8 cellular contexts compared by ENCODE assay signal in the genomic region with DNA sequence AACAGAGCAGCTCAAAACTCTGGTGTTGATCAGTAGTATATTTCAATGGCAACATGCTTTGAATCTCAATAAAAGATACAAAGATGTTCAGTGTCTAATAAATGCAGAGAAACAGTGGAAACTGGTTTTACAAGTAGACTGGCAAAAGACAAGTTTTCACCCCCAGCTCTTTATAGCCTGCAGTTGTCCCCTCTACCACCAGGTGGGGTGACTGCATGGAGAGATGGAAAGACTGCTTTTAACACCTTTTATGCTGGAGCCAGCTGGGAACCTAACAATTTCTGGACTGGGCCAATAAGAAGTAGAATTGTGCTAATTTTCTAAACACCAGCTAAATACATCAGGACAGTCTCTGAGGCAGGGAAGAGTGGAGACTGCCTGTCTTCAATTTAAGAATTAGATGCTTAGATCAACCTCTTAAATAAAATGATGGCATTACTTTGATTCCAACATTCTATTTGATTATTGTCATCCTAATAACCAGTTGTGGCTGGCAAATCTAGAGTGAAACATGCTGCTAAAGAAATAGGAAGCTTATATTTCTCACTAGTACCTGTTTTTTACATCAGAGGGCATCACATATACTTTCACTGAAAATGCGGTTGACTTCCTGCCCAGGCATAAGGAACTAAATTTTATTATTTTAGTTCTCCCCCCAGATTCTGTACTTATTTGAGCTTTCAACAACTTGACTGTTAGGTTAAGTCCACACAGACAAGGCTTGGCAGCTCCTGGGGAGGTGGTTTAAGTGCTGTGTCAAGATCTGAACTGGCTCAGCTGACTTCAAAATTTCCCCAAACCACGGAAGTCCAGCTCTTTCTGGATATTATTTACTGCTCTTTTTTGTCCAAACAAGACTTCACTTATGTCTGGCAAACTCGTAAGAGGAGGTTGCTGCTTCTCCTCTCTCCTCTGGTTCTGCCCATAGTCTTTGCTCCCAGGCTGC.
DNase-seq lines count a peak whose midpoint lies in the region; ATAC-seq, FAIRE-seq and TF ChIP-seq lines count a peak whose summit lies in the region.

No MANE protein-coding gene starts in this region.

- peak; percentile 95 for TF ChIP-seq CTCF in Loucy (conservative IDR thresholded peaks at IDR 0.05; ENCODE audit: low read length)
- TF ChIP-seq CTCF in cardiac fibroblast (IDR thresholded peaks at IDR 0.05; ENCODE audit: low read depth, low read length), result peak; percentile 98
- TF ChIP-seq CTCF in kidney (IDR thresholded peaks at IDR 0.05; ENCODE audit: borderline replicate concordance, extremely low read depth, insufficient read depth), result peak; percentile 74

- no peak overlapping the region for H3K9ac ChIP-seq in Loucy (ENCODE audit: low read depth, low read length, poor library complexity, severe bottlenecking)
- no peak overlapping the region for H3K9ac ChIP-seq in kidney (ENCODE audit: low read length in 2 of 2)

- no peaks in the 10 kb centered on the region for H4K20me1 ChIP-seq in Loucy (ENCODE audit: insufficient read depth, low read length, poor library complexity, severe bottlenecking)

- H3K36me3 ChIP-seq in Loucy (ENCODE audit: insufficient read depth, low read length) (no peaks in the 10 kb centered on the region), kidney (ENCODE audit: control insufficient read depth in 1 of 2, insufficient read depth in 2 of 2, low read length in 2 of 2) (no peaks in the 10 kb centered on the region)

- H3K4me2 ChIP-seq in Loucy (ENCODE audit: low read depth, low read length, poor library complexity, severe bottlenecking), result no peak overlapping the region

- ATAC-seq in GM19467 (IDR thresholded peaks at IDR 0.05; ENCODE audit: unreplicated experiment) (peak; percentile 81), SK-N-SH treated with all-trans-retinoic acid at 6 μM for 48 hours (0 out of 3 replicates have a peak, but pooled peaks have one; percentile 28), GM18870 (IDR thresholded peaks at IDR 0.05; ENCODE audit: unreplicated experiment) (no peak)

- H3F3A ChIP-seq in Loucy (ENCODE audit: low read depth), result no peaks in the 10 kb centered on the region

- intact Hi-C loops in kidney (cut with DNase I), result no loop called here

- no peaks in the 10 kb centered on the region for H3K9me2 ChIP-seq in Loucy (replicated peaks; ENCODE audit: low read depth, low read length)

- H3K27me3 ChIP-seq in Loucy (ENCODE audit: insufficient read depth, low read length, poor library complexity, severe bottlenecking), result no peaks in the 10 kb centered on the region

- H3K27ac ChIP-seq in kidney (ENCODE audit: low read depth in 2 of 2, low read length in 2 of 2), result no peak overlapping the region

- no peak for FAIRE-seq in kidney (lab: Jason Lieb, UNC)

- H3K4me1 ChIP-seq in Loucy (ENCODE audit: insufficient read depth, low read length, poor library complexity, severe bottlenecking), result no peaks in the 10 kb centered on the region
- peaks cover 0 to 2% of the 10 kb centered on the region in 2 donors for H3K4me1 ChIP-seq in kidney (ENCODE audit: control insufficient read depth in 1 of 2, insufficient read depth in 1 of 2, low read depth in 1 of 2, low read length in 2 of 2)

- 0 out of 2 replicates have a peak overlapping the region, but pooled peaks have one; percentile 6 for H2AFZ ChIP-seq in Loucy (ENCODE audit: low read length)

- no peaks in the 10 kb centered on the region for H3K79me2 ChIP-seq in Loucy (ENCODE audit: insufficient read depth, low read length)

- H3K4me3 ChIP-seq in Loucy (ENCODE audit: low read length, poor library complexity, severe bottlenecking) (no peak overlapping the region), cardiac fibroblast (replicated peaks in 1 of 2; ENCODE audit: low read depth in 2 of 2, low read length in 2 of 2) (no peak overlapping the region), kidney (ENCODE audit: low read length in 2 of 2) (no peak overlapping the region)

- DNase-seq in DMS114 treated with DMSO at 0.1 percent for 48 hours (lab: John Stamatoyannopoulos, UW; ENCODE audit: unreplicated experiment) (peak; percentile 37), cardiac fibroblast (ENCODE audit: low read depth in 2 of 2) (peak; percentile 79), kidney (no peak)
- peak; percentile 44 to 47 for DNase-seq in stimulated activated CD4-positive, alpha-beta T cell treated with anti-CD3 and anti-CD28 coated beads, Interleukin-2, amount 100 ng/mL, for 48 hours

- peaks cover 17% of the 10 kb centered on the region; the same call in 1 of the 2 replicates for H3K9me3 ChIP-seq in Loucy (ENCODE audit: insufficient read depth, low read depth, low read length)
- peaks cover 0 to 4% of the 10 kb centered on the region in 2 donors for H3K9me3 ChIP-seq in kidney (ENCODE audit: control insufficient read depth in 1 of 2, low read length in 2 of 2)

TF ChIP-seq in SK-N-SH treated with all-trans-retinoic acid at 6 μM for 48 hours, 23 proteins besides CTCF, POLR2A, EP300 and RAD21:
- TF ChIP-seq ARNTL (CRISPR knock-in tag; IDR thresholded peaks at IDR 0.05; ENCODE audit: borderline replicate concordance, low read depth) (no peak), GLIS3 (CRISPR knock-in tag; IDR thresholded peaks at IDR 0.05) (no peak), BACH2 (CRISPR knock-in tag; IDR thresholded peaks at IDR 0.05; ENCODE audit: borderline replicate concordance) (no peak), ZFP30 (CRISPR knock-in tag; IDR thresholded peaks at IDR 0.05) (no peak), CSDC2 (CRISPR knock-in tag; IDR thresholded peaks at IDR 0.05) (no peak), RARB (CRISPR knock-in tag; IDR thresholded peaks at IDR 0.05) (no peak), ZFP3 (CRISPR knock-in tag; IDR thresholded peaks at IDR 0.05) (no peak), ZNF8 (CRISPR knock-in tag; IDR thresholded peaks at IDR 0.05) (no peak), PPARA (CRISPR knock-in tag; IDR thresholded peaks at IDR 0.05; ENCODE audit: borderline replicate concordance) (no peak)
- TF ChIP-seq, protein P1, sequence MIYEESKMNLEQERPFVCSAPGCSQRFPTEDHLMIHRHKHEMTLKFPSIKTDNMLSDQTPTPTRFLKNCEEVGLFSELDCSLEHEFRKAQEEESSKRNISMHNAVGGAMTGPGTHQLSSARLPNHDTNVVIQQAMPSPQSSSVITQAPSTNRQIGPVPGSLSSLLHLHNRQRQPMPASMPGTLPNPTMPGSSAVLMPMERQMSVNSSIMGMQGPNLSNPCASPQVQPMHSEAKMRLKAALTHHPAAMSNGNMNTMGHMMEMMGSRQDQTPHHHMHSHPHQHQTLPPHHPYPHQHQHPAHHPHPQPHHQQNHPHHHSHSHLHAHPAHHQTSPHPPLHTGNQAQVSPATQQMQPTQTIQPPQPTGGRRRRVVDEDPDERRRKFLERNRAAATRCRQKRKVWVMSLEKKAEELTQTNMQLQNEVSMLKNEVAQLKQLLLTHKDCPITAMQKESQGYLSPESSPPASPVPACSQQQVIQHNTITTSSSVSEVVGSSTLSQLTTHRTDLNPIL (CRISPR knock-in tag; IDR thresholded peaks at IDR 0.05; ENCODE audit: low read depth), result no peak
- TF ChIP-seq, protein P2, sequence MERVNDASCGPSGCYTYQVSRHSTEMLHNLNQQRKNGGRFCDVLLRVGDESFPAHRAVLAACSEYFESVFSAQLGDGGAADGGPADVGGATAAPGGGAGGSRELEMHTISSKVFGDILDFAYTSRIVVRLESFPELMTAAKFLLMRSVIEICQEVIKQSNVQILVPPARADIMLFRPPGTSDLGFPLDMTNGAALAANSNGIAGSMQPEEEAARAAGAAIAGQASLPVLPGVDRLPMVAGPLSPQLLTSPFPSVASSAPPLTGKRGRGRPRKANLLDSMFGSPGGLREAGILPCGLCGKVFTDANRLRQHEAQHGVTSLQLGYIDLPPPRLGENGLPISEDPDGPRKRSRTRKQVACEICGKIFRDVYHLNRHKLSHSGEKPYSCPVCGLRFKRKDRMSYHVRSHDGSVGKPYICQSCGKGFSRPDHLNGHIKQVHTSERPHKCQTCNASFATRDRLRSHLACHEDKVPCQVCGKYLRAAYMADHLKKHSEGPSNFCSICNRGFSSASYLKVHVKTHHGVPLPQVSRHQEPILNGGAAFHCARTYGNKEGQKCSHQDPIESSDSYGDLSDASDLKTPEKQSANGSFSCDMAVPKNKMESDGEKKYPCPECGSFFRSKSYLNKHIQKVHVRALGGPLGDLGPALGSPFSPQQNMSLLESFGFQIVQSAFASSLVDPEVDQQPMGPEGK (CRISPR knock-in tag; IDR thresholded peaks at IDR 0.05; ENCODE audit: borderline replicate concordance), result no peak
